Comparison of ENCODE assay signal across 1 cellular context in the genomic region with DNA sequence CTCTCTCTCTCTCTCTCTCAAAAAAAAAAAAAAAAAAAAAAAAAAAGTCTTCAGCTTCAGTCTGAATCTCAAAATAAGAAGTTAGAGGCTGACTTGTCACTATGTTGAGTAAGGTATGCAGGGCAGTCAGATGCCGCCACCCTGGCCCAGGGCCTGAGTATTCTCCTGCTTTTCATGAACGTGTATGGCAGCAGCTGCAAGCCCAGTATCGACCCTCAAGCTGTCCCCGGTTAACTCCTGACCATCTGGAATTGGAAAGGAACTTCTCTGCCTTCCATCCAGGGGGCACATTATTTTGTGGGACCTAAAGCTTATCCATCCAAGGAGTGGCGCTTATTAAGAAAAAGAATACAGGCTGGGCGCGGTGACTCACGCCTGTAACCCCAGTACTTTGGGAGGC.
TF ChIP-seq lines count a peak whose summit lies in the region.

No MANE protein-coding gene starts in this region.

TF ChIP-seq in WTC11, 78 proteins besides CTCF, POLR2A, EP300 and RAD21 (continued from another document):
- TF ChIP-seq, protein P1, sequence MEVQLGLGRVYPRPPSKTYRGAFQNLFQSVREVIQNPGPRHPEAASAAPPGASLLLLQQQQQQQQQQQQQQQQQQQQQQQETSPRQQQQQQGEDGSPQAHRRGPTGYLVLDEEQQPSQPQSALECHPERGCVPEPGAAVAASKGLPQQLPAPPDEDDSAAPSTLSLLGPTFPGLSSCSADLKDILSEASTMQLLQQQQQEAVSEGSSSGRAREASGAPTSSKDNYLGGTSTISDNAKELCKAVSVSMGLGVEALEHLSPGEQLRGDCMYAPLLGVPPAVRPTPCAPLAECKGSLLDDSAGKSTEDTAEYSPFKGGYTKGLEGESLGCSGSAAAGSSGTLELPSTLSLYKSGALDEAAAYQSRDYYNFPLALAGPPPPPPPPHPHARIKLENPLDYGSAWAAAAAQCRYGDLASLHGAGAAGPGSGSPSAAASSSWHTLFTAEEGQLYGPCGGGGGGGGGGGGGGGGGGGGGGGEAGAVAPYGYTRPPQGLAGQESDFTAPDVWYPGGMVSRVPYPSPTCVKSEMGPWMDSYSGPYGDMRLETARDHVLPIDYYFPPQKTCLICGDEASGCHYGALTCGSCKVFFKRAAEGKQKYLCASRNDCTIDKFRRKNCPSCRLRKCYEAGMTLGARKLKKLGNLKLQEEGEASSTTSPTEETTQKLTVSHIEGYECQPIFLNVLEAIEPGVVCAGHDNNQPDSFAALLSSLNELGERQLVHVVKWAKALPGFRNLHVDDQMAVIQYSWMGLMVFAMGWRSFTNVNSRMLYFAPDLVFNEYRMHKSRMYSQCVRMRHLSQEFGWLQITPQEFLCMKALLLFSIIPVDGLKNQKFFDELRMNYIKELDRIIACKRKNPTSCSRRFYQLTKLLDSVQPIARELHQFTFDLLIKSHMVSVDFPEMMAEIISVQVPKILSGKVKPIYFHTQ (CRISPR knock-in tag; IDR thresholded peaks at IDR 0.05) = no peak
- TF ChIP-seq TEAD1 (CRISPR knock-in tag; IDR thresholded peaks at IDR 0.05) (no peak), GABPB1 (CRISPR knock-in tag; IDR thresholded peaks at IDR 0.05) (no peak), SP1 (CRISPR knock-in tag; conservative IDR thresholded peaks at IDR 0.05) (no peak), KAT7 (CRISPR knock-in tag; IDR thresholded peaks at IDR 0.05; ENCODE audit: borderline replicate concordance) (no peak), PRRX2 (CRISPR knock-in tag; IDR thresholded peaks at IDR 0.05) (no peak), IRF2 (CRISPR knock-in tag; IDR thresholded peaks at IDR 0.05; ENCODE audit: borderline replicate concordance, low read depth) (no peak), ZNF423 (CRISPR knock-in tag; IDR thresholded peaks at IDR 0.05) (no peak)
- TF ChIP-seq, protein P2, sequence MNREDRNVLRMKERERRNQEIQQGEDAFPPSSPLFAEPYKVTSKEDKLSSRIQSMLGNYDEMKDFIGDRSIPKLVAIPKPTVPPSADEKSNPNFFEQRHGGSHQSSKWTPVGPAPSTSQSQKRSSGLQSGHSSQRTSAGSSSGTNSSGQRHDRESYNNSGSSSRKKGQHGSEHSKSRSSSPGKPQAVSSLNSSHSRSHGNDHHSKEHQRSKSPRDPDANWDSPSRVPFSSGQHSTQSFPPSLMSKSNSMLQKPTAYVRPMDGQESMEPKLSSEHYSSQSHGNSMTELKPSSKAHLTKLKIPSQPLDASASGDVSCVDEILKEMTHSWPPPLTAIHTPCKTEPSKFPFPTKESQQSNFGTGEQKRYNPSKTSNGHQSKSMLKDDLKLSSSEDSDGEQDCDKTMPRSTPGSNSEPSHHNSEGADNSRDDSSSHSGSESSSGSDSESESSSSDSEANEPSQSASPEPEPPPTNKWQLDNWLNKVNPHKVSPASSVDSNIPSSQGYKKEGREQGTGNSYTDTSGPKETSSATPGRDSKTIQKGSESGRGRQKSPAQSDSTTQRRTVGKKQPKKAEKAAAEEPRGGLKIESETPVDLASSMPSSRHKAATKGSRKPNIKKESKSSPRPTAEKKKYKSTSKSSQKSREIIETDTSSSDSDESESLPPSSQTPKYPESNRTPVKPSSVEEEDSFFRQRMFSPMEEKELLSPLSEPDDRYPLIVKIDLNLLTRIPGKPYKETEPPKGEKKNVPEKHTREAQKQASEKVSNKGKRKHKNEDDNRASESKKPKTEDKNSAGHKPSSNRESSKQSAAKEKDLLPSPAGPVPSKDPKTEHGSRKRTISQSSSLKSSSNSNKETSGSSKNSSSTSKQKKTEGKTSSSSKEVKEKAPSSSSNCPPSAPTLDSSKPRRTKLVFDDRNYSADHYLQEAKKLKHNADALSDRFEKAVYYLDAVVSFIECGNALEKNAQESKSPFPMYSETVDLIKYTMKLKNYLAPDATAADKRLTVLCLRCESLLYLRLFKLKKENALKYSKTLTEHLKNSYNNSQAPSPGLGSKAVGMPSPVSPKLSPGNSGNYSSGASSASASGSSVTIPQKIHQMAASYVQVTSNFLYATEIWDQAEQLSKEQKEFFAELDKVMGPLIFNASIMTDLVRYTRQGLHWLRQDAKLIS (CRISPR knock-in tag; IDR thresholded peaks at IDR 0.05; ENCODE audit: borderline replicate concordance) = no peak
